ENCODE assay signal across 11 cellular contexts in genomic region chr2:63875143-63875542, GRCh38. TPM values are rescaled to one million over a fixed set of nuclear protein-coding genes. Genes with fewer than 3 reads are reported as not detected.
A peak's percentile ranks its signal among the peaks of the same experiment; 100 is the strongest.
DNase-seq lines count a peak whose midpoint lies in the region; ATAC-seq and TF ChIP-seq lines count a peak whose summit lies in the region.
"Had no signal": no experiment of that assay in that cellular context is flagged by ENCODE, and none has a peak within 500 bp of the region (broad histone marks: within the 10 kb centered on the region; RNA-seq: fewer than 3 reads in every experiment).

No MANE protein-coding gene starts in this region.

- peaks cover 3% of the 10 kb centered on the region; the same call in 1 of the 3 replicates for H3K9me3 Mint-ChIP-seq in GM23338
- peaks cover 13% of the 10 kb centered on the region for H3K9me3 Mint-ChIP-seq in mesothelial cell of epicardium

- no peak for ATAC-seq in GM23338
- ATAC-seq in GM19463 (IDR thresholded peaks at IDR 0.05; ENCODE audit: unreplicated experiment): no peak

- peaks cover 25% of the 10 kb centered on the region for H3K36me3 ChIP-seq in GM23338 (ENCODE audit: insufficient read depth)
- no peaks in the 10 kb centered on the region for H3K36me3 ChIP-seq in effector memory CD4-positive, alpha-beta T cell (ENCODE audit: control insufficient read depth, insufficient read depth, low read length)

- peaks cover 82% of the 10 kb centered on the region for H3K36me3 Mint-ChIP-seq in GM23338 (ENCODE audit: low read depth)
- peaks cover 36% of the 10 kb centered on the region for H3K36me3 Mint-ChIP-seq in mesothelial cell of epicardium

- no peaks in the 10 kb centered on the region for H3K9me3 ChIP-seq in effector memory CD4-positive, alpha-beta T cell (ENCODE audit: control insufficient read depth, low read length)

- H3K9me2 ChIP-seq in GM23338 (ENCODE audit: insufficient read depth): no peaks in the 10 kb centered on the region

- H3K4me1 Mint-ChIP-seq in GM23338 (peaks cover 76% of the 10 kb centered on the region), mesothelial cell of epicardium (peaks cover 19% of the 10 kb centered on the region)

- H3K27ac ChIP-seq in GM23338 (ENCODE audit: low read depth) (peak overlapping the region; percentile 71), substantia nigra (ENCODE audit: low read depth, low read length, poor library complexity, severe bottlenecking) (peak overlapping the region; percentile 8)
- no peak overlapping the region for H3K27ac ChIP-seq in effector memory CD4-positive, alpha-beta T cell (ENCODE audit: insufficient read depth, low read length, poor library complexity, severe bottlenecking)

- peaks cover 99% of the 10 kb centered on the region for H3K79me2 ChIP-seq in GM23338 (replicated peaks; ENCODE audit: insufficient read depth)

- no peak overlapping the region for H2AFZ ChIP-seq in GM23338

- H3K4me3 ChIP-seq in GM23338 (no peak overlapping the region), astrocyte of the spinal cord (ENCODE audit: low read depth, low read length) (no peak overlapping the region)
- H3K4me3 ChIP-seq in effector memory CD4-positive, alpha-beta T cell (ENCODE audit: insufficient read depth, low read depth, low read length, poor library complexity, severe bottlenecking): no peak overlapping the region

- H3K4me3 Mint-ChIP-seq in GM23338 (no peak overlapping the region), mesothelial cell of epicardium (no peak overlapping the region)

- H4K20me1 ChIP-seq in GM23338 (replicated peaks; ENCODE audit: insufficient read depth): peaks cover 64% of the 10 kb centered on the region

- TF ChIP-seq CTCF in GM23338 (conservative IDR thresholded peaks at IDR 0.05; ENCODE audit: low read depth in 2 of 2): no peak
- no peak for TF ChIP-seq CTCF in astrocyte of the spinal cord (IDR thresholded peaks at IDR 0.05; ENCODE audit: low read depth, low read length)
- TF ChIP-seq CTCF in mesothelial cell of epicardium (IDR thresholded peaks at IDR 0.05; ENCODE audit: unreplicated experiment): no peak

- H3F3A ChIP-seq in GM23338 (replicated peaks; ENCODE audit: low read depth): peaks cover 16% of the 10 kb centered on the region

- DNase-seq in GM23338 (ENCODE audit: low spot score): no peak
- peak; percentile 28 for DNase-seq in astrocyte of the spinal cord (ENCODE audit: low read depth, low spot score)
- DNase-seq in foreskin melanocyte: peak; percentile 93
- DNase-seq in substantia nigra (lab: John Stamatoyannopoulos, UW): no peak
- DNase-seq in effector memory CD4-positive, alpha-beta T cell: no peak
- no peak for DNase-seq in mesothelial cell of epicardium (ENCODE audit: low spot score in 2 of 2, unreplicated experiment in 2 of 2)
- DNase-seq: DMS79 treated with DMSO at 0.1 percent for 48 hours; NCI-H1694; NK-92 treated with Interleukin-12 subunit alpha and Interleukin-12 subunit beta, amount 100 ng/mL, for 24 hours; T-helper 9 cell had no signal

- peaks cover 65% of the 10 kb centered on the region for H3K4me1 ChIP-seq in GM23338 (ENCODE audit: insufficient read depth)
- H3K4me1 ChIP-seq in effector memory CD4-positive, alpha-beta T cell (ENCODE audit: control insufficient read depth, insufficient read depth, low read length, poor library complexity, severe bottlenecking): no peaks in the 10 kb centered on the region

- peak overlapping the region; percentile 4; the same call in 1 of the 2 replicates for H3K27ac Mint-ChIP-seq in GM23338
- H3K27ac Mint-ChIP-seq in mesothelial cell of epicardium: no peak overlapping the region

- no peaks in the 10 kb centered on the region for H3K27me3 ChIP-seq in GM23338 (ENCODE audit: insufficient read depth)
- H3K27me3 ChIP-seq in effector memory CD4-positive, alpha-beta T cell (replicated peaks; ENCODE audit: control insufficient read depth, insufficient read depth, low read length, poor library complexity, severe bottlenecking): no peaks in the 10 kb centered on the region

- H3K4me2 ChIP-seq in GM23338: no peak overlapping the region

- peaks cover 5% of the 10 kb centered on the region for H3K27me3 Mint-ChIP-seq in GM23338 (ENCODE audit: insufficient read depth, low read depth, poor library complexity)
- H3K27me3 Mint-ChIP-seq in mesothelial cell of epicardium (ENCODE audit: low read depth): no peaks in the 10 kb centered on the region

- in situ Hi-C loops in astrocyte of the spinal cord (cut with HindIII; ENCODE audit: low sequenced_read_pairs): no loop called here

TF ChIP-seq in GM23338, 12 proteins besides CTCF, POLR2A, EP300 and RAD21 (continues in another document):
- TF ChIP-seq NANOG (IDR thresholded peaks at IDR 0.05; ENCODE audit: borderline replicate concordance) (no peak), ZNF462 (CRISPR knock-in tag; IDR thresholded peaks at IDR 0.05) (no peak), ZNF331 (CRISPR knock-in tag; IDR thresholded peaks at IDR 0.05; ENCODE audit: low read depth) (no peak), STAT1 (IDR thresholded peaks at IDR 0.05; ENCODE audit: unreplicated experiment) (no peak), EZH2 (IDR thresholded peaks at IDR 0.05; ENCODE audit: low read depth, unreplicated experiment) (no peak)

RNA-seq across cellular contexts. Expression of gene UGP2, which starts 33.4 kb away (rescaled TPM):
- 742 and 744 TPM in 2 replicates for total RNA-seq in GM23338 (2014; rRNA removed; shearing (Covaris generic))
- 906 and 943 TPM in 2 replicates for polyA plus RNA-seq in GM23338 (2016; fragmentation: Nextera tagmentation; extraction: Ambion mirVana)
- total RNA-seq in mesothelial cell of epicardium: 92.6 to 99.1 TPM (median 96.7 TPM) in 3 replicates

Comparison
In these comparisons a context has a peak if more than half of its experiments do, and no peak if none do; other contexts are left out.
1. DNase-seq: peak in astrocyte of the spinal cord (single experiment) and foreskin melanocyte (single experiment); none in GM23338 (single experiment), substantia nigra (0 of 49), effector memory CD4-positive, alpha-beta T cell (0 of 3) and mesothelial cell of epicardium (0 of 2).